25 cellular contexts compared by ENCODE assay signal in genomic region chr5:144289277-144289676, GRCh38.
"Had no signal": no experiment of that assay in that cellular context is flagged by ENCODE, and none has a peak within 500 bp of the region (broad histone marks: within the 10 kb centered on the region; RNA-seq: fewer than 3 reads in every experiment).

No MANE protein-coding gene starts in this region.

- H3K27ac ChIP-seq: epithelial cell of prostate, esophagus squamous epithelium, gastrocnemius medialis, heart right ventricle, left lung, lower lobe of right lung had no signal

- H3K9me3 ChIP-seq: esophagus squamous epithelium, gastrocnemius medialis, heart right ventricle, left lung, lower lobe of right lung, mucosa of descending colon had no signal

- H3K27me3 ChIP-seq: esophagus squamous epithelium, gastrocnemius medialis, left lung had no signal

- H3K36me3 ChIP-seq: esophagus squamous epithelium, gastrocnemius medialis, heart right ventricle, left lung, lower lobe of right lung had no signal

- H3K4me3 ChIP-seq: esophagus squamous epithelium, gastrocnemius medialis, heart right ventricle, left lung, lower lobe of right lung, mucosa of descending colon had no signal

- FAIRE-seq: endometrium, islet of Langerhans, keratinocyte had no signal

- DNase-seq: cortex of kidney; effector CD8-positive, alpha-beta T cell; effector memory CD8-positive, alpha-beta T cell; endodermal cell; erythroblast; esophagus squamous epithelium; foreskin fibroblast; foreskin melanocyte; gastrocnemius medialis; glutamatergic neuron; head of caudate nucleus; heart right ventricle; hippocampal formation; left cardiac atrium; left lung; left ventricle myocardium superior; lower lobe of right lung; mesenchymal stem cell; mucosa of descending colon; naive B cell had no signal

- H3K4me1 ChIP-seq: esophagus squamous epithelium, gastrocnemius medialis, heart right ventricle, left lung, lower lobe of right lung had no signal

- ATAC-seq: effector memory CD8-positive, alpha-beta T cell; esophagus mucosa; gastrocnemius medialis; heart right ventricle; left cardiac atrium; left lung; left ventricle myocardium superior; lower lobe of right lung; mucosa of descending colon had no signal
